In genomic region chrX:40816906-40817305, GRCh38 we compare ENCODE assay signal across 29 cellular contexts.
"Had no signal": no experiment of that assay in that cellular context is flagged by ENCODE, and none has a peak within 500 bp of the region (broad histone marks: within the 10 kb centered on the region; RNA-seq: fewer than 3 reads in every experiment).

No MANE protein-coding gene starts in this region.

- FAIRE-seq: kidney, urothelium cell line had no signal

- H3K27me3 ChIP-seq: esophagus squamous epithelium, testis had no signal

- DNase-seq: activated CD4-positive, alpha-beta memory T cell treated with anti-CD3 and anti-CD28 coated beads, Interleukin-2, amount 10 ng/mL, durations not matched to agents 7 days and 5 days; activated CD4-positive, alpha-beta T cell treated with anti-CD3 and anti-CD28 coated beads, Interleukin-2, amount 10 ng/mL, durations not matched to agents 7 days and 5 days; activated CD4-positive, CD25-positive, alpha-beta regulatory T cell treated with anti-CD3 and anti-CD28 coated beads, Interleukin-2, amount 50 U/mL, for 72 hours; activated CD8-positive, alpha-beta memory T cell treated with anti-CD3 and anti-CD28 coated beads, Interleukin-2, amount 50 U/mL, for 48 hours; activated gamma-delta T cell treated with Interleukin-2 at 50 U/mL for 16 hours; activated naive CD4-positive, alpha-beta T cell treated with anti-CD3 and anti-CD28 coated beads, Interleukin-2, amount 50 U/mL, for 16 hours; activated T-cell treated with anti-CD3 and anti-CD28 coated beads, Interleukin-2, amount 50 U/mL, for 24 hours; amniotic stem cell; caudate nucleus; esophagus squamous epithelium; foreskin melanocyte; heart right ventricle; immature natural killer cell; kidney; left colon; naive B cell; nephron progenitor cell; posterior cingulate gyrus; right cardiac atrium; spleen; stimulated activated naive CD8-positive, alpha-beta T cell treated with anti-CD3 and anti-CD28 coated beads, Interleukin-15, Interleukin-2, amounts not matched to agents 100 U/mL and 50 U/mL, for 24 hours; T1000; testis; trophoblast cell; WERI-Rb-1 had no signal

- H3K4me3 Mint-ChIP-seq: activated CD4-positive, alpha-beta memory T cell treated with anti-CD3 and anti-CD28 coated beads, Interleukin-2, amount 10 ng/mL, durations not matched to agents 7 days and 5 days; activated CD4-positive, alpha-beta T cell treated with anti-CD3 and anti-CD28 coated beads, Interleukin-2, amount 10 ng/mL, durations not matched to agents 7 days and 5 days; activated T-cell treated with anti-CD3 and anti-CD28 coated beads, Interleukin-2, amount 50 U/mL, for 24 hours; activated T-helper 17 cell treated with anti-CD3 and anti-CD28 coated beads, Interleukin-2, amount 50 U/mL, for 72 hours; immature natural killer cell; mesothelial cell of epicardium; nephron progenitor cell; T-helper 1 cell treated with Interleukin-12 subunit alpha and Interleukin-12 subunit beta and Interleukin-4 antibody, amounts not matched to agents 30 μg/mL and 1 μg/mL, for 36 hours had no signal

- H3K9me3 ChIP-seq: esophagus squamous epithelium, testis had no signal

- H3K4me1 ChIP-seq: esophagus squamous epithelium, heart right ventricle, spleen, testis had no signal

- H3K9me3 Mint-ChIP-seq: activated CD4-positive, alpha-beta memory T cell treated with anti-CD3 and anti-CD28 coated beads, Interleukin-2, amount 10 ng/mL, durations not matched to agents 7 days and 5 days; activated CD4-positive, alpha-beta T cell treated with anti-CD3 and anti-CD28 coated beads, Interleukin-2, amount 10 ng/mL, durations not matched to agents 7 days and 5 days; activated T-cell treated with anti-CD3 and anti-CD28 coated beads, Interleukin-2, amount 50 U/mL, for 24 hours; activated T-helper 17 cell treated with anti-CD3 and anti-CD28 coated beads, Interleukin-2, amount 50 U/mL, for 72 hours; immature natural killer cell; T-helper 1 cell treated with Interleukin-12 subunit alpha and Interleukin-12 subunit beta and Interleukin-4 antibody, amounts not matched to agents 30 μg/mL and 1 μg/mL, for 36 hours had no signal

- H3K27ac ChIP-seq: heart right ventricle, spleen, WERI-Rb-1 had no signal

- H3K36me3 ChIP-seq: esophagus squamous epithelium, heart right ventricle, spleen, WERI-Rb-1 had no signal

- H3K27ac Mint-ChIP-seq: activated CD4-positive, alpha-beta memory T cell treated with anti-CD3 and anti-CD28 coated beads, Interleukin-2, amount 10 ng/mL, durations not matched to agents 7 days and 5 days; activated CD4-positive, alpha-beta T cell treated with anti-CD3 and anti-CD28 coated beads, Interleukin-2, amount 10 ng/mL, durations not matched to agents 7 days and 5 days; activated T-cell treated with anti-CD3 and anti-CD28 coated beads, Interleukin-2, amount 50 U/mL, for 24 hours; activated T-helper 17 cell treated with anti-CD3 and anti-CD28 coated beads, Interleukin-2, amount 50 U/mL, for 72 hours; immature natural killer cell; mesothelial cell of epicardium; nephron progenitor cell; T-helper 1 cell treated with Interleukin-12 subunit alpha and Interleukin-12 subunit beta and Interleukin-4 antibody, amounts not matched to agents 30 μg/mL and 1 μg/mL, for 36 hours had no signal

- H3K4me1 Mint-ChIP-seq: activated CD4-positive, alpha-beta memory T cell treated with anti-CD3 and anti-CD28 coated beads, Interleukin-2, amount 10 ng/mL, durations not matched to agents 7 days and 5 days; activated CD4-positive, alpha-beta T cell treated with anti-CD3 and anti-CD28 coated beads, Interleukin-2, amount 10 ng/mL, durations not matched to agents 7 days and 5 days; activated T-helper 17 cell treated with anti-CD3 and anti-CD28 coated beads, Interleukin-2, amount 50 U/mL, for 72 hours; immature natural killer cell; mesothelial cell of epicardium; naive B cell; nephron progenitor cell had no signal

- H3K27me3 Mint-ChIP-seq: activated CD4-positive, alpha-beta memory T cell treated with anti-CD3 and anti-CD28 coated beads, Interleukin-2, amount 10 ng/mL, durations not matched to agents 7 days and 5 days; activated CD4-positive, alpha-beta T cell treated with anti-CD3 and anti-CD28 coated beads, Interleukin-2, amount 10 ng/mL, durations not matched to agents 7 days and 5 days; activated T-helper 17 cell treated with anti-CD3 and anti-CD28 coated beads, Interleukin-2, amount 50 U/mL, for 72 hours; naive B cell had no signal

- H3K36me3 Mint-ChIP-seq: immature natural killer cell, mesothelial cell of epicardium, naive B cell had no signal

- ATAC-seq: activated T-helper 17 cell treated with anti-CD3 and anti-CD28 coated beads, Interleukin-2, amount 50 U/mL, for 72 hours; heart right ventricle; left colon; right cardiac atrium; stimulated activated naive CD8-positive, alpha-beta T cell treated with anti-CD3 and anti-CD28 coated beads, Interleukin-15, Interleukin-2, amounts not matched to agents 100 U/mL and 50 U/mL, for 24 hours had no signal

- H3K4me3 ChIP-seq: esophagus squamous epithelium, heart right ventricle, spleen, testis had no signal
